Comparison of ENCODE assay signal across 9 cellular contexts in genomic region chr6:104639671-104640070, GRCh38.
DNase-seq lines count a peak whose midpoint lies in the region; ATAC-seq and TF ChIP-seq lines count a peak whose summit lies in the region.
"Had no signal": no experiment of that assay in that cellular context is flagged by ENCODE, and none has a peak within 500 bp of the region (broad histone marks: within the 10 kb centered on the region; RNA-seq: fewer than 3 reads in every experiment).

No MANE protein-coding gene starts in this region.

- no peak overlapping the region for H2BK12ac ChIP-seq in trophoblast cell (ENCODE audit: low read length)

- no peaks in the 10 kb centered on the region for H3K79me2 ChIP-seq in DND-41 (ENCODE audit: insufficient read depth, low read length)
- H3K79me2 ChIP-seq in trophoblast cell (ENCODE audit: control insufficient read depth, insufficient read depth, low read length, poor library complexity): no peaks in the 10 kb centered on the region

- no peak overlapping the region for H4K8ac ChIP-seq in trophoblast cell (ENCODE audit: low read depth, low read length)

- no peaks in the 10 kb centered on the region for H3K36me3 ChIP-seq in DND-41 (ENCODE audit: insufficient read depth, low read length)
- H3K36me3 ChIP-seq in trophoblast cell (ENCODE audit: control insufficient read depth in 1 of 2, insufficient read depth in 2 of 2, low read length in 2 of 2): no peaks in the 10 kb centered on the region

- H3K14ac ChIP-seq in trophoblast cell (ENCODE audit: low read length): no peak overlapping the region

- no peak overlapping the region for H2BK120ac ChIP-seq in trophoblast cell (ENCODE audit: insufficient read depth, low read length, poor library complexity)

- H3K23ac ChIP-seq in trophoblast cell (ENCODE audit: low read length): no peak overlapping the region

- no peak overlapping the region for H2BK5ac ChIP-seq in trophoblast cell (ENCODE audit: low read depth, low read length, poor library complexity)

- TF ChIP-seq CTCF in DND-41 (IDR thresholded peaks at IDR 0.05; ENCODE audit: borderline replicate concordance, extremely low read depth, low read length, poor library complexity, severe bottlenecking) (no peak), HL-60 (IDR thresholded peaks at IDR 0.05; ENCODE audit: insufficient read depth, low read length) (no peak)

- DNase-seq in DND-41: no peak
- DNase-seq in HL-60 (ENCODE audit: low read depth in 1 of 2, low spot score in 1 of 2): peak; percentile 31 to 90
- DNase-seq in fibroblast of the conjunctiva (ENCODE audit: low read depth): peak; percentile 80
- DNase-seq in AG20443 (ENCODE audit: low spot score): no peak
- DNase-seq in trophoblast cell: no peak
- DNase-seq in NCI-H2171 (lab: John Stamatoyannopoulos, UW): no peak
- DNase-seq in activated CD4-positive, alpha-beta T cell treated with anti-CD3 and anti-CD28 coated beads for 4 hours: no peak
- DNase-seq: T-helper 17 cell had no signal

- H4K91ac ChIP-seq in trophoblast cell (ENCODE audit: low read depth, low read length): no peak overlapping the region

- H3K4me2 ChIP-seq in DND-41 (ENCODE audit: insufficient read depth, low read length) (no peak overlapping the region), trophoblast cell (ENCODE audit: low read length) (no peak overlapping the region)

- H3K27me3 ChIP-seq in DND-41 (ENCODE audit: insufficient read depth, low read length, poor library complexity): no peaks in the 10 kb centered on the region
- no peaks in the 10 kb centered on the region for H3K27me3 ChIP-seq in HL-60 (ENCODE audit: insufficient read depth, poor library complexity, severe bottlenecking)
- H3K27me3 ChIP-seq in trophoblast cell (ENCODE audit: insufficient read depth, low read length): no peaks in the 10 kb centered on the region

- H4K12ac ChIP-seq in trophoblast cell (ENCODE audit: low read depth, low read length): no peak overlapping the region

- H3K9ac ChIP-seq in DND-41 (ENCODE audit: low read depth, low read length): no peak overlapping the region
- no peak overlapping the region for H3K9ac ChIP-seq in trophoblast cell (ENCODE audit: low read length)

- H3K4me3 ChIP-seq in DND-41 (ENCODE audit: low read depth in 1 of 2, low read length in 2 of 2) (no peak overlapping the region), HL-60 (replicated peaks; ENCODE audit: insufficient read depth, low read length) (no peak overlapping the region), trophoblast cell (ENCODE audit: low read depth, low read length) (no peak overlapping the region)

- H3K27ac ChIP-seq in DND-41 (ENCODE audit: low read length): no peak overlapping the region
- H3K27ac ChIP-seq in HL-60 (replicated peaks): no peak overlapping the region
- H3K27ac ChIP-seq in trophoblast cell (ENCODE audit: low read depth, low read length): no peak overlapping the region

- H2AFZ ChIP-seq in DND-41 (ENCODE audit: low read depth, low read length) (no peak overlapping the region), trophoblast cell (ENCODE audit: insufficient read depth, low read length, poor library complexity) (no peak overlapping the region)

- no peak overlapping the region for H3K18ac ChIP-seq in trophoblast cell (ENCODE audit: low read length)

- H2AK5ac ChIP-seq in trophoblast cell (ENCODE audit: low read length): no peak overlapping the region

- H4K20me1 ChIP-seq in DND-41 (ENCODE audit: insufficient read depth, low read length): no peaks in the 10 kb centered on the region

- H3K4ac ChIP-seq in trophoblast cell (ENCODE audit: low read depth, low read length): no peak overlapping the region

- no peaks in the 10 kb centered on the region for H3K9me3 ChIP-seq in DND-41 (ENCODE audit: insufficient read depth, low read length, severe bottlenecking)
- no peaks in the 10 kb centered on the region for H3K9me3 ChIP-seq in trophoblast cell (ENCODE audit: insufficient read depth, low read depth, low read length)

- H3K4me1 ChIP-seq in DND-41 (ENCODE audit: insufficient read depth, low read length) (peaks cover 13% of the 10 kb centered on the region), trophoblast cell (ENCODE audit: control insufficient read depth in 1 of 2, insufficient read depth in 2 of 2, low read length in 2 of 2) (no peaks in the 10 kb centered on the region)

- H3K79me1 ChIP-seq in trophoblast cell (ENCODE audit: low read length): no peaks in the 10 kb centered on the region

- 0 out of 3 replicates have a peak, but pooled peaks have one; percentile 56 for ATAC-seq in DND-41 (ENCODE audit: insufficient read depth, low read depth)
- ATAC-seq in GM21526 (IDR thresholded peaks at IDR 0.05; ENCODE audit: low FRiP score, unreplicated experiment): peak; percentile 90
- ATAC-seq: T-helper 17 cell had no signal

Comparison
In these comparisons a context has a peak if more than half of its experiments do, and no peak if none do; other contexts are left out.
1. DNase-seq: peak in HL-60 (2 of 2) and fibroblast of the conjunctiva (single experiment); none in DND-41 (single experiment), AG20443 (single experiment), trophoblast cell (0 of 2), NCI-H2171 (single experiment) and activated CD4-positive, alpha-beta T cell treated with anti-CD3 and anti-CD28 coated beads for 4 hours (0 of 2).